ENCODE assay signal across 29 cellular contexts in genomic region chr16:78799429-78799828, GRCh38.
"Had no signal": no experiment of that assay in that cellular context is flagged by ENCODE, and none has a peak within 500 bp of the region (broad histone marks: within the 10 kb centered on the region; RNA-seq: fewer than 3 reads in every experiment).

No MANE protein-coding gene starts in this region.

- H3K27me3 Mint-ChIP-seq: stimulated activated memory B cell treated with anti-CD40 and anti-IgM and Interleukin-4, amounts not matched to agents 10 μg/mL and 1 μg/mL and 100 μg/mL, for 72 hours; stimulated activated naive B cell treated with anti-CD40 and anti-IgM and Interleukin-4, amounts not matched to agents 10 μg/mL and 1 μg/mL and 100 μg/mL, for 72 hours; stimulated activated naive CD8-positive, alpha-beta T cell treated with anti-CD3 and anti-CD28 coated beads, Interleukin-15, amount 100 ng/mL, for 72 hours; stimulated activated naive CD8-positive, alpha-beta T cell treated with anti-CD3 and anti-CD28 coated beads, Interleukin-15, Interleukin-2, amounts not matched to agents 100 ng/mL and 50 ng/mL, for 24 hours; type B pancreatic cell had no signal

- H3K4me3 ChIP-seq: stomach, suprapubic skin, testis, thoracic aorta, thyroid gland, tibial artery, tibial nerve, transverse colon, upper lobe of left lung, upper lobe of right lung, uterus, vagina had no signal

- H3K9me3 ChIP-seq: stomach, suprapubic skin, testis, thoracic aorta, thyroid gland, tibial artery, tibial nerve, transverse colon, upper lobe of left lung, upper lobe of right lung, uterus, vagina had no signal

- H3K4me1 Mint-ChIP-seq: stimulated activated memory B cell treated with anti-CD40 and anti-IgM and Interleukin-4, amounts not matched to agents 10 μg/mL and 1 μg/mL and 100 μg/mL, for 72 hours; stimulated activated naive CD8-positive, alpha-beta T cell treated with anti-CD3 and anti-CD28 coated beads, Interleukin-15, amount 100 ng/mL, for 72 hours had no signal

- ATAC-seq: stimulated activated effector memory CD8-positive, alpha-beta T cell treated with anti-CD3 and anti-CD28 coated beads, Interleukin-12 subunit alpha, Interleukin-12 subunit beta, amount 100 ng/mL, for 72 hours; stimulated activated memory B cell treated with anti-CD40 and anti-IgM and Interleukin-4, amounts not matched to agents 10 μg/mL and 1 μg/mL and 100 μg/mL, for 72 hours; stimulated activated naive B cell treated with anti-CD40 and anti-IgM and Interleukin-4, amounts not matched to agents 10 μg/mL and 1 μg/mL and 100 μg/mL, for 72 hours; stimulated activated naive CD8-positive, alpha-beta T cell treated with anti-CD3 and anti-CD28 coated beads, Interleukin-15, amount 100 ng/mL, for 72 hours; stimulated activated naive CD8-positive, alpha-beta T cell treated with anti-CD3 and anti-CD28 coated beads, Interleukin-15, Interleukin-2, amounts not matched to agents 100 U/mL and 50 U/mL, for 24 hours; upper lobe of right lung had no signal

- H3K36me3 Mint-ChIP-seq: stimulated activated effector memory CD8-positive, alpha-beta T cell treated with anti-CD3 and anti-CD28 coated beads, Interleukin-12 subunit alpha, Interleukin-12 subunit beta, amount 100 ng/mL, for 72 hours; stimulated activated naive B cell treated with anti-CD40 and anti-IgM and Interleukin-4, amounts not matched to agents 10 μg/mL and 1 μg/mL and 100 μg/mL, for 72 hours; type B pancreatic cell had no signal

- H3K4me3 Mint-ChIP-seq: stimulated activated effector memory CD8-positive, alpha-beta T cell treated with anti-CD3 and anti-CD28 coated beads, Interleukin-12 subunit alpha, Interleukin-12 subunit beta, amount 100 ng/mL, for 72 hours; stimulated activated memory B cell treated with anti-CD40 and anti-IgM and Interleukin-4, amounts not matched to agents 10 μg/mL and 1 μg/mL and 100 μg/mL, for 72 hours; stimulated activated naive B cell treated with anti-CD40 and anti-IgM and Interleukin-4, amounts not matched to agents 10 μg/mL and 1 μg/mL and 100 μg/mL, for 72 hours; stimulated activated naive CD8-positive, alpha-beta T cell treated with anti-CD3 and anti-CD28 coated beads, Interleukin-15, amount 100 ng/mL, for 72 hours; stimulated activated naive CD8-positive, alpha-beta T cell treated with anti-CD3 and anti-CD28 coated beads, Interleukin-15, Interleukin-2, amounts not matched to agents 100 ng/mL and 50 ng/mL, for 24 hours; type B pancreatic cell had no signal

- H3K27me3 ChIP-seq: stomach, suprapubic skin, testis, thyroid gland, tibial artery, tibial nerve, transverse colon, upper lobe of left lung, upper lobe of right lung, uterus, vagina had no signal

- DNase-seq: stimulated activated CD4-positive, alpha-beta T cell treated with anti-CD3 and anti-CD28 coated beads, Interleukin-2, amount 100 ng/mL, for 48 hours; stimulated activated CD4-positive, alpha-beta T cell treated with anti-CD3 and anti-CD28 coated beads, Interleukin-4, amount 100 ng/mL, for 1 hour; stimulated activated CD4-positive, alpha-beta T cell treated with anti-CD3 and anti-CD28 coated beads, Interleukin-4, amount 100 ng/mL, for 24 hours; stimulated activated CD4-positive, alpha-beta T cell treated with anti-CD3 and anti-CD28 coated beads, Interleukin-4, amount 100 ng/mL, for 4 hours; stimulated activated CD8-positive, alpha-beta memory T cell treated with anti-CD3 and anti-CD28 coated beads, Interleukin-4, amount 100 ng/mL, for 48 hours; stimulated activated naive B cell treated with anti-CD40 and anti-IgM and Interleukin-4, amounts not matched to agents 10 μg/mL and 1 μg/mL and 100 μg/mL, for 72 hours; stimulated activated naive CD4-positive, alpha-beta T cell; stimulated activated naive CD4-positive, alpha-beta T cell treated with Interleukin-2 at 50 U/mL for 16 hours; stimulated activated naive CD8-positive, alpha-beta T cell treated with anti-CD3 and anti-CD28 coated beads, Interleukin-15, amount 100 ng/mL, for 72 hours; stimulated activated naive CD8-positive, alpha-beta T cell treated with anti-CD3 and anti-CD28 coated beads, Interleukin-15, Interleukin-2, amounts not matched to agents 100 U/mL and 50 U/mL, for 24 hours; stomach; substantia nigra; testis; thyroid gland; tibial artery; transverse colon; trophoblast cell; upper lobe of left lung; upper lobe of right lung; uterus had no signal

- FAIRE-seq: urothelium cell line had no signal

- H3K4me1 ChIP-seq: stomach, suprapubic skin, tibial artery, tibial nerve, transverse colon, upper lobe of left lung, upper lobe of right lung, uterus, vagina had no signal

- H3K36me3 ChIP-seq: stomach, suprapubic skin, thoracic aorta, thyroid gland, tibial artery, tibial nerve, transverse colon, upper lobe of left lung, upper lobe of right lung, uterus, vagina had no signal

- H3K27ac ChIP-seq: stomach, suprapubic skin, testis, thoracic aorta, thyroid gland, tibial artery, tibial nerve, transverse colon, upper lobe of left lung, upper lobe of right lung, uterus, vagina had no signal

- H3K9me3 Mint-ChIP-seq: stimulated activated effector memory CD8-positive, alpha-beta T cell treated with anti-CD3 and anti-CD28 coated beads, Interleukin-12 subunit alpha, Interleukin-12 subunit beta, amount 100 ng/mL, for 72 hours; stimulated activated memory B cell treated with anti-CD40 and anti-IgM and Interleukin-4, amounts not matched to agents 10 μg/mL and 1 μg/mL and 100 μg/mL, for 72 hours; stimulated activated naive CD8-positive, alpha-beta T cell treated with anti-CD3 and anti-CD28 coated beads, Interleukin-15, amount 100 ng/mL, for 72 hours; stimulated activated naive CD8-positive, alpha-beta T cell treated with anti-CD3 and anti-CD28 coated beads, Interleukin-15, Interleukin-2, amounts not matched to agents 100 ng/mL and 50 ng/mL, for 24 hours; type B pancreatic cell had no signal

- H3K27ac Mint-ChIP-seq: stimulated activated effector memory CD8-positive, alpha-beta T cell treated with anti-CD3 and anti-CD28 coated beads, Interleukin-12 subunit alpha, Interleukin-12 subunit beta, amount 100 ng/mL, for 72 hours; stimulated activated memory B cell treated with anti-CD40 and anti-IgM and Interleukin-4, amounts not matched to agents 10 μg/mL and 1 μg/mL and 100 μg/mL, for 72 hours; stimulated activated naive B cell treated with anti-CD40 and anti-IgM and Interleukin-4, amounts not matched to agents 10 μg/mL and 1 μg/mL and 100 μg/mL, for 72 hours; stimulated activated naive CD8-positive, alpha-beta T cell treated with anti-CD3 and anti-CD28 coated beads, Interleukin-15, amount 100 ng/mL, for 72 hours; stimulated activated naive CD8-positive, alpha-beta T cell treated with anti-CD3 and anti-CD28 coated beads, Interleukin-15, Interleukin-2, amounts not matched to agents 100 ng/mL and 50 ng/mL, for 24 hours; type B pancreatic cell had no signal
